ENCODE assay signal across 9 cellular contexts in the genomic region with DNA sequence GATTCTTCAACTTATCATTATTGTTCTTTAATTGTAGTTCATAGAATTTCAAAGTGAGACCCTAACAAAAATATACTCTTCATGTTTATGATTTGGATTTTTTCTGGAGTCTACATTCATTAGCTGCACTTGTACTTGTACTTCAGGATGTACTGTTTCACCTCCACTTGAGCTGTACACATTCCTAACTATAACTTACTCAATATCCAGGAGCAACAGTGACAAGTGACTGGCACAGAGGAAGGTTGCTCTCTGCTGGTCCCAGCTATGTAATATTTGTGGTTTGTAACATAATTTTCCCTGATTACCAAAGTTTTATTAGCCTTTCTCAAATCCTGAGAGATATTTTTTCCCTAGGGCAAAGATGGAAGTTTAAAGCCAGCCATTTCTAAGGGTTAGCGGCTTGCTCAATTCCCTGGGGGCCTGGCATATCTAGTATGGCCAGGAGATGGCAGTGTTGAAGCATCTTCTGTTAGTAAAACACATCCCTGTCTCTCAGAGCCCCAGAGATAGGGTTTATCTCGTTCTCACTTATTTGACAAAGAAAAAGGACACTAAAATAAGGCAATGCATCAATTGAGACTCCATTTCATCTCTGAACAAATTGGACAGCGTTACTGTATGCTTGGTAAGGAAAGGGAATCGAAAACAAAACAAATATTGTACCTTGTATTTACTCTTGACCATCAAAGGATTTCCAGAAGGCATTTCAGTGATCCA. TPM values are rescaled to one million over a fixed set of nuclear protein-coding genes. Genes with fewer than 3 reads are reported as not detected.
DNase-seq lines count a peak whose midpoint lies in the region; ATAC-seq and TF ChIP-seq lines count a peak whose summit lies in the region.
"Had no signal": no experiment of that assay in that cellular context is flagged by ENCODE, and none has a peak within 500 bp of the region (broad histone marks: within the 10 kb centered on the region; RNA-seq: fewer than 3 reads in every experiment).

No MANE protein-coding gene starts in this region.

- ATAC-seq in HG02852 (IDR thresholded peaks at IDR 0.05; ENCODE audit: unreplicated experiment) (peak; percentile 96), right lobe of liver (peak; percentile 94 to 99 (median 96))

- TF ChIP-seq CTCF in GM12875 (IDR thresholded peaks at IDR 0.05; ENCODE audit: borderline replicate concordance, insufficient read depth, low read depth, low read length) (peak; percentile 70), WI38 (IDR thresholded peaks at IDR 0.05; ENCODE audit: low read depth, low read length) (peak; percentile 84), colonic mucosa (IDR thresholded peaks at IDR 0.05) (peak; percentile 81), right lobe of liver (IDR thresholded peaks at IDR 0.05) (peak; percentile 83 to 95 (median 88))

- H3K4me1 ChIP-seq in colonic mucosa = no peaks in the 10 kb centered on the region
- H3K4me1 ChIP-seq in right lobe of liver = no peaks in the 10 kb centered on the region

- DNase-seq in ACHN (peak; percentile 66), NCI-H2029 (lab: John Stamatoyannopoulos, UW) (peak; percentile 32), colonic mucosa (peak; percentile 65), right lobe of liver (peak; percentile 28 to 57 (median 39))
- DNase-seq in stimulated activated CD8-positive, alpha-beta memory T cell treated with anti-CD3 and anti-CD28 coated beads, Interleukin-15, amount 100 ng/mL, for 48 hours (ENCODE audit: low read depth in 2 of 2) = peak; percentile 10 to 12

- H3K4me3 ChIP-seq in GM12875 (ENCODE audit: low read depth, low read length) = no peak overlapping the region
- H3K4me3 ChIP-seq in WI38 (ENCODE audit: low read depth, low read length) = no peak overlapping the region
- no peak overlapping the region for H3K4me3 ChIP-seq in colonic mucosa
- no peak overlapping the region for H3K4me3 ChIP-seq in right lobe of liver

- TF ChIP-seq POLR2A in right lobe of liver (IDR thresholded peaks at IDR 0.05) = no peak

- no peak overlapping the region for H3K27ac ChIP-seq in colonic mucosa
- no peak overlapping the region for H3K27ac ChIP-seq in right lobe of liver

- 3% methylated on average over 4 of the region's 4 CpGs for WGBS in right lobe of liver (ENCODE audit: insufficient coverage, low coverage, low lambda C conversion rate, missing lambda C conversion rate)

- H3K36me3 ChIP-seq in colonic mucosa = no peaks in the 10 kb centered on the region
- no peaks in the 10 kb centered on the region for H3K36me3 ChIP-seq in right lobe of liver

- no peak overlapping the region for H3K9ac ChIP-seq in colonic mucosa (ENCODE audit: low read depth in 2 of 2, low read length in 2 of 2)

- no peaks in the 10 kb centered on the region for H3K9me3 ChIP-seq in colonic mucosa
- no peaks in the 10 kb centered on the region for H3K9me3 ChIP-seq in right lobe of liver

- intact Hi-C loops in colonic mucosa (cut with DNase I) (loop anchor here (10.0 kb wide), 1 partner anchor 261 kb away; a partner anchor contains a TSS), right lobe of liver (cut with DNase I) (no loop called here)

- in situ Hi-C loops in ACHN (cut with HindIII; ENCODE audit: low pct_ligation_motif_present, low pct_unique_long_range_greater_than_20kb, low sequenced_read_pairs) = no loop called here

- H3K27me3 ChIP-seq in colonic mucosa = no peaks in the 10 kb centered on the region
- no peaks in the 10 kb centered on the region for H3K27me3 ChIP-seq in right lobe of liver

RNA-seq across cellular contexts. Expression of a gene that starts 14.2 kb away (rescaled TPM):
- total RNA-seq in colonic mucosa (not detected), right lobe of liver (not detected)
- total RNA-seq: temporal lobe had no signal

RNA-seq across cellular contexts. Expression of a gene that starts 30.6 kb away (rescaled TPM):
- not detected for total RNA-seq in colonic mucosa
- total RNA-seq in right lobe of liver = under 1 TPM in 1 of 6 experiments, not detected in 5; 0.04 TPM
- total RNA-seq: temporal lobe had no signal

RNA-seq across cellular contexts. Expression of a gene that starts 54.6 kb away (rescaled TPM):
- not detected for total RNA-seq in colonic mucosa
- total RNA-seq in right lobe of liver = not detected
- total RNA-seq: temporal lobe had no signal

Comparison
In these comparisons a context has a peak if more than half of its experiments do, and no peak if none do; other contexts are left out.
1. DNase-seq: peak in every context shown above with its lines; median percentile 66 in ACHN; 65 in colonic mucosa; 39 in right lobe of liver; 32 in NCI-H2029; 11 in stimulated activated CD8-positive, alpha-beta memory T cell treated with anti-CD3 and anti-CD28 coated beads, Interleukin-15, amount 100 ng/mL, for 48 hours.